Comparison of ENCODE assay signal across 9 cellular contexts in genomic region chr5:150780816-150781221, GRCh38. TPM values are rescaled to one million over a fixed set of nuclear protein-coding genes. Genes with fewer than 3 reads are reported as not detected.
DNase-seq lines count a peak whose midpoint lies in the region; ATAC-seq and TF ChIP-seq lines count a peak whose summit lies in the region.
"Had no signal": no experiment of that assay in that cellular context is flagged by ENCODE, and none has a peak within 500 bp of the region (broad histone marks: within the 10 kb centered on the region; RNA-seq: fewer than 3 reads in every experiment).

No MANE protein-coding gene starts in this region.

- H3K9ac ChIP-seq in skeletal muscle tissue (ENCODE audit: low read depth in 1 of 3, low read length in 3 of 3) (peak overlapping the region in 1 of 3 donors; percentile 69), endodermal cell (ENCODE audit: extremely low read depth, low read length, poor library complexity, severe bottlenecking) (no peak overlapping the region)

- intact Hi-C loops in esophagus muscularis mucosa (cut with DNase I) = loop anchor here (10.0 kb wide), 1 partner anchor 224 kb away; no protein-coding TSS in a partner anchor

- TF ChIP-seq POLR2A in esophagus muscularis mucosa (IDR thresholded peaks at IDR 0.05; ENCODE audit: low read depth) = no peak

- H3K4me1 ChIP-seq in esophagus muscularis mucosa = peaks cover 60 to 70% (median 65%) of the 10 kb centered on the region in 4 donors
- peaks cover 33 to 54% (median 51%) of the 10 kb centered on the region in 3 donors for H3K4me1 ChIP-seq in skeletal muscle tissue (ENCODE audit: control insufficient read depth in 3 of 3, insufficient read depth in 3 of 3, low read length in 3 of 3)
- H3K4me1 ChIP-seq in endodermal cell (ENCODE audit: control insufficient read depth, insufficient read depth, low read length) = peaks cover 13% of the 10 kb centered on the region

- H3K27ac ChIP-seq in esophagus muscularis mucosa (replicated peaks in 1 of 4) (peak overlapping the region; percentile 90 to 95 (median 93)), skeletal muscle tissue (ENCODE audit: low read depth, low read length) (peak overlapping the region; percentile 80), endodermal cell (ENCODE audit: low read depth, low read length) (no peak overlapping the region)

- H3K27me3 ChIP-seq in esophagus muscularis mucosa (no peaks in the 10 kb centered on the region), skeletal muscle tissue (ENCODE audit: control insufficient read depth in 3 of 3, insufficient read depth in 3 of 3, low read length in 3 of 3) (no peaks in the 10 kb centered on the region), endodermal cell (ENCODE audit: control insufficient read depth, insufficient read depth, low read length, poor library complexity, severe bottlenecking) (peaks cover 14% of the 10 kb centered on the region)

- ATAC-seq in HG02970 (IDR thresholded peaks at IDR 0.05; ENCODE audit: low FRiP score, unreplicated experiment) (no peak), GM21576 (IDR thresholded peaks at IDR 0.05; ENCODE audit: unreplicated experiment) (no peak)

- no peak overlapping the region for H3K27ac Mint-ChIP-seq in endodermal cell

- peaks cover 35% of the 10 kb centered on the region for H3K27me3 Mint-ChIP-seq in endodermal cell (ENCODE audit: insufficient read depth)

- H3K4me1 Mint-ChIP-seq in endodermal cell = peaks cover 27% of the 10 kb centered on the region

- H3K9me3 ChIP-seq in esophagus muscularis mucosa (no peaks in the 10 kb centered on the region), skeletal muscle tissue (ENCODE audit: control insufficient read depth in 3 of 3, low read length in 3 of 3) (no peaks in the 10 kb centered on the region), endodermal cell (ENCODE audit: control insufficient read depth, low read length) (peaks cover 10% of the 10 kb centered on the region)

- H3K4me3 ChIP-seq in esophagus muscularis mucosa = peak overlapping the region; percentile 60 to 93 (median 75)
- peak overlapping the region in 2 of 3 donors; percentile 46 to 56 for H3K4me3 ChIP-seq in skeletal muscle tissue (ENCODE audit: low read length in 3 of 3)
- no peak overlapping the region for H3K4me3 ChIP-seq in endodermal cell (ENCODE audit: low read length)

- no peaks in the 10 kb centered on the region for H3K36me3 ChIP-seq in esophagus muscularis mucosa
- no peaks in the 10 kb centered on the region for H3K36me3 ChIP-seq in skeletal muscle tissue (ENCODE audit: control insufficient read depth in 3 of 3, insufficient read depth in 3 of 3, low read length in 3 of 3)
- no peaks in the 10 kb centered on the region for H3K36me3 ChIP-seq in endodermal cell (ENCODE audit: control insufficient read depth, insufficient read depth, low read length)

- TF ChIP-seq CTCF in esophagus muscularis mucosa (IDR thresholded peaks at IDR 0.05) (no peak), endodermal cell (conservative IDR thresholded peaks at IDR 0.05) (no peak)

- DNase-seq in GM04504 (ENCODE audit: low read depth) (peak; percentile 67), RKO (ENCODE audit: low spot score) (peak; percentile 65), esophagus muscularis mucosa (ENCODE audit: extremely low spot score) (no peak), putamen (ENCODE audit: low spot score) (no peak), endodermal cell (no peak)
- DNase-seq: NCI-H187 had no signal

- WGBS in esophagus muscularis mucosa = 87% methylated on average over 5 of the region's 5 CpGs
- WGBS in endodermal cell (ENCODE audit: insufficient coverage in 1 of 2, insufficient read length in 1 of 2), 2 experiments = 78 to 92% methylated on average over 2 to 5 of the region's 5 CpGs

- no peak overlapping the region for H3K4me3 Mint-ChIP-seq in endodermal cell

- peaks cover 3% of the 10 kb centered on the region for H3K36me3 Mint-ChIP-seq in endodermal cell (ENCODE audit: low read depth)

- TF ChIP-seq EP300 in esophagus muscularis mucosa (IDR thresholded peaks at IDR 0.05) = no peak

- H3K9me3 Mint-ChIP-seq in endodermal cell = peaks cover 6% of the 10 kb centered on the region

RNA-seq across cellular contexts. Expression of gene SMIM3, which starts 2.3 kb away (rescaled TPM):
- total RNA-seq in esophagus muscularis mucosa (10 to 100 TPM; 39.9 to 48.4 (median 44.4) TPM), skeletal muscle tissue (8.4 TPM), endodermal cell (1 to 10 TPM; 6.3 to 9.0 TPM)
- 9.3 TPM for polyA plus RNA-seq in endodermal cell (2013, experiment 1 of 2)
- 6.3 TPM for polyA plus RNA-seq in endodermal cell (2013, experiment 2 of 2)

RNA-seq across cellular contexts. Expression of gene DCTN4, which starts 22.0 kb away (rescaled TPM):
- total RNA-seq in esophagus muscularis mucosa = 10 to 100 TPM; 48.5 to 59.7 (median 49.3) TPM
- total RNA-seq in skeletal muscle tissue = 45.9 TPM
- total RNA-seq in endodermal cell = 10 to 100 TPM; 51.5 to 64.3 TPM
- polyA plus RNA-seq in endodermal cell (2013, experiment 1 of 2) = 67.7 TPM
- 58.3 TPM for polyA plus RNA-seq in endodermal cell (2013, experiment 2 of 2)

Comparison
In these comparisons a context has a peak if more than half of its experiments do, and no peak if none do; other contexts are left out.
1. DNase-seq: peak in GM04504 (single experiment) and RKO (single experiment); none in esophagus muscularis mucosa (single experiment), putamen (single experiment) and endodermal cell (single experiment).